In the genomic region with DNA sequence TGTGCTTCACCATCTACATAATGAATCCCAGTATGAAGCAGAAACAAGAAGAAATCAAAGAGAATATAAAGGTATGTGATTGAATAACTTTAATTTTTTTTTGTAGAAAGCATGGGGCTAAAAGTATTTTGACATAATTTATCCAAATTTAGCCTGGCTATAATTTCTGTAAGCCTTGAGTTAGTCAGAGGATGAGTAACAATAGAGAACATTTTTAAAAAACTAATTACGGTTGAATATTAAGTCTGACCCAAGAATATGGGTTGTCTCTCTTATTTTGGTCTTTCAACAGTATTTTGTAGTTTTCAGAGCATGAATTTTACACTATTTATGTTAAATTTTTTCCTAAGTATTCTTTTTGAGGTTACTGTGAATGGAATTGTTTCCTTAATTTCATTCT, we compare ENCODE assay signal across 13 cellular contexts. TPM values are rescaled to one million over a fixed set of nuclear protein-coding genes. Genes with fewer than 3 reads are reported as not detected.
DNase-seq lines count a peak whose midpoint lies in the region; ATAC-seq and TF ChIP-seq lines count a peak whose summit lies in the region.
"Had no signal": no experiment of that assay in that cellular context is flagged by ENCODE, and none has a peak within 500 bp of the region (broad histone marks: within the 10 kb centered on the region; RNA-seq: fewer than 3 reads in every experiment).

No MANE protein-coding gene starts in this region.

- H3K36me3 ChIP-seq in DOHH2 (ENCODE audit: control insufficient read depth, low read length) = peaks cover 71% of the 10 kb centered on the region
- peaks cover 59% of the 10 kb centered on the region for H3K36me3 ChIP-seq in HUES48 (ENCODE audit: control insufficient read depth, insufficient read depth, low read length)

- intact Hi-C loops in Right ventricle myocardium superior (cut with DNase I) = loop anchor here (10.0 kb wide), 1 partner anchor 52 kb away; no protein-coding TSS in a partner anchor

- peak overlapping the region; percentile 100 for H3K4me3 ChIP-seq in DOHH2 (ENCODE audit: low read length)
- peak overlapping the region; percentile 93 for H3K4me3 ChIP-seq in HUES48 (ENCODE audit: low read depth, low read length)
- H3K4me3 ChIP-seq: lung had no signal

- H3K27ac ChIP-seq in DOHH2 (ENCODE audit: low read depth, low read length) (no peak overlapping the region), HUES48 (ENCODE audit: low read depth, low read length) (no peak overlapping the region)

- H3K9me2 ChIP-seq in DOHH2 (replicated peaks; ENCODE audit: control insufficient read depth, low read length) = no peaks in the 10 kb centered on the region

- peaks cover 71% of the 10 kb centered on the region for H3K79me2 ChIP-seq in DOHH2 (ENCODE audit: control insufficient read depth, low read length)

- no peaks in the 10 kb centered on the region for H3K9me3 Mint-ChIP-seq in activated naive CD8-positive, alpha-beta T cell (ENCODE audit: low read depth)
- H3K9me3 Mint-ChIP-seq in nephron progenitor cell = no peaks in the 10 kb centered on the region
- H3K9me3 Mint-ChIP-seq: T-cell had no signal

- H3K27me3 ChIP-seq in DOHH2 (ENCODE audit: control insufficient read depth, low read length) (no peaks in the 10 kb centered on the region), HUES48 (ENCODE audit: control insufficient read depth, insufficient read depth, low read length) (no peaks in the 10 kb centered on the region)

- DNase-seq in nephron progenitor cell = no peak
- DNase-seq in Right ventricle myocardium superior = no peak
- no peak for DNase-seq in NCI-H2029 treated with DMSO at 0.1 percent for 48 hours (lab: John Stamatoyannopoulos, UW)
- DNase-seq: DMS 273 treated with DMSO at 0.1 percent for 48 hours, NCI-H510A, T-cell had no signal

- peaks cover 4% of the 10 kb centered on the region; the same call in 1 of the 2 replicates for H3F3A ChIP-seq in DOHH2 (ENCODE audit: control insufficient read depth, insufficient read depth)

- peaks cover 14% of the 10 kb centered on the region for H3K36me3 Mint-ChIP-seq in activated naive CD8-positive, alpha-beta T cell
- H3K36me3 Mint-ChIP-seq in nephron progenitor cell (ENCODE audit: low read depth) = peaks cover 36% of the 10 kb centered on the region

- peaks cover 34% of the 10 kb centered on the region for H4K20me1 ChIP-seq in DOHH2 (ENCODE audit: control insufficient read depth, insufficient read depth, low read depth, low read length)

- no peaks in the 10 kb centered on the region for H3K27me3 Mint-ChIP-seq in activated naive CD8-positive, alpha-beta T cell
- H3K27me3 Mint-ChIP-seq in nephron progenitor cell (ENCODE audit: low read depth, poor library complexity) = peaks cover 3% of the 10 kb centered on the region
- H3K27me3 Mint-ChIP-seq: T-cell had no signal

- H3K4me3 Mint-ChIP-seq in activated naive CD8-positive, alpha-beta T cell = peak overlapping the region; percentile 99
- peak overlapping the region; percentile 98 for H3K4me3 Mint-ChIP-seq in nephron progenitor cell

- H3K4me1 ChIP-seq in DOHH2 (ENCODE audit: control insufficient read depth, low read length) (peaks cover 36% of the 10 kb centered on the region), HUES48 (ENCODE audit: control insufficient read depth, insufficient read depth, low read length) (peaks cover 15% of the 10 kb centered on the region)

- peaks cover 26% of the 10 kb centered on the region for H3K4me1 Mint-ChIP-seq in activated naive CD8-positive, alpha-beta T cell (ENCODE audit: low read depth)
- peaks cover 26% of the 10 kb centered on the region for H3K4me1 Mint-ChIP-seq in nephron progenitor cell

- H3K9me3 ChIP-seq in DOHH2 (ENCODE audit: control insufficient read depth, insufficient read depth, low read length) (no peaks in the 10 kb centered on the region), HUES48 (ENCODE audit: control insufficient read depth, insufficient read depth, low read length) (no peaks in the 10 kb centered on the region)

- H3K9ac ChIP-seq in HUES48 (ENCODE audit: low read depth, low read length) = no peak overlapping the region

- no peak for TF ChIP-seq CTCF in DOHH2 (IDR thresholded peaks at IDR 0.05; ENCODE audit: low read depth, low read length, poor library complexity, severe bottlenecking)
- TF ChIP-seq CTCF in nephron progenitor cell (IDR thresholded peaks at IDR 0.05) = no peak

- H3K4me2 ChIP-seq in DOHH2 (ENCODE audit: low read length) = peak overlapping the region; percentile 97

- ATAC-seq in GM21447 (IDR thresholded peaks at IDR 0.05; ENCODE audit: unreplicated experiment) = no peak
- no peak for ATAC-seq in Right ventricle myocardium superior (ENCODE audit: poor library complexity)
- ATAC-seq: sciatic nerve, T-cell had no signal

- no peak overlapping the region for H3K27ac Mint-ChIP-seq in activated naive CD8-positive, alpha-beta T cell
- H3K27ac Mint-ChIP-seq in nephron progenitor cell = no peak overlapping the region
- H3K27ac Mint-ChIP-seq: T-cell had no signal

RNA-seq across cellular contexts. Expression of gene GMNN, which starts 2.5 kb away (rescaled TPM):
- total RNA-seq in Right ventricle myocardium superior = 7.1 TPM

RNA-seq across cellular contexts. Expression of gene ARMH2, which starts 21.5 kb away (rescaled TPM):
- total RNA-seq in Right ventricle myocardium superior = not detected
- total RNA-seq: M059J, sciatic nerve had no signal

RNA-seq across cellular contexts. Expression of gene C6orf62, which starts 58.3 kb away (rescaled TPM):
- 37.6 TPM for total RNA-seq in Right ventricle myocardium superior
